In genomic region chr18:10070581-10071000, GRCh38 we compare ENCODE assay signal across 15 cellular contexts.
"Had no signal": no experiment of that assay in that cellular context is flagged by ENCODE, and none has a peak within 500 bp of the region (broad histone marks: within the 10 kb centered on the region; RNA-seq: fewer than 3 reads in every experiment).

No MANE protein-coding gene starts in this region.

- ATAC-seq: activated naive CD4-positive, alpha-beta T cell treated with anti-CD3 and anti-CD28 coated beads, Interleukin-2, amount 50 U/mL, for 72 hours; left lung; pancreas; T-helper 17 cell had no signal

- H3K9me3 Mint-ChIP-seq: activated B cell treated with CpG ODN at 0.5 μM for 24 hours; activated CD4-positive, alpha-beta T cell treated with anti-CD3 and anti-CD28 coated beads, Interleukin-2, amount 10 ng/mL, durations not matched to agents 7 days and 5 days; activated naive CD4-positive, alpha-beta T cell treated with anti-CD3 and anti-CD28 coated beads, Interleukin-2, amount 50 U/mL, for 72 hours had no signal

- H3K27ac Mint-ChIP-seq: activated B cell treated with CpG ODN at 0.5 μM for 24 hours; activated CD4-positive, alpha-beta T cell treated with anti-CD3 and anti-CD28 coated beads, Interleukin-2, amount 10 ng/mL, durations not matched to agents 7 days and 5 days; activated naive CD4-positive, alpha-beta T cell treated with anti-CD3 and anti-CD28 coated beads, Interleukin-2, amount 50 U/mL, for 72 hours; T-helper 17 cell had no signal

- H3K36me3 Mint-ChIP-seq: activated naive CD4-positive, alpha-beta T cell treated with anti-CD3 and anti-CD28 coated beads, Interleukin-2, amount 50 U/mL, for 72 hours had no signal

- DNase-seq: activated B cell treated with CpG ODN at 0.5 μM for 24 hours; activated CD4-positive, alpha-beta T cell treated with anti-CD3 and anti-CD28 coated beads, Interleukin-2, amount 10 ng/mL, durations not matched to agents 7 days and 5 days; activated CD8-positive, alpha-beta memory T cell treated with anti-CD3 and anti-CD28 coated beads for 24 hours; activated T-cell treated with anti-CD3 and anti-CD28 coated beads for 4 hours; islet precursor cell; left lung; pancreas; stimulated activated CD4-positive, alpha-beta T cell treated with anti-CD3 and anti-CD28 coated beads, Interleukin-4, amount 100 ng/mL, for 4 hours; stomach; T-helper 17 cell had no signal

- H3K4me1 Mint-ChIP-seq: activated B cell treated with CpG ODN at 0.5 μM for 24 hours had no signal

- H3K27ac ChIP-seq: cardiac muscle cell, left lung, pancreas had no signal

- H3K36me3 ChIP-seq: cardiac muscle cell, left lung, pancreas, stomach had no signal

- H3K4me1 ChIP-seq: left lung had no signal

- H3K9me3 ChIP-seq: left lung, pancreas, stomach had no signal

- H3K4me3 Mint-ChIP-seq: activated B cell treated with CpG ODN at 0.5 μM for 24 hours; activated CD4-positive, alpha-beta T cell treated with anti-CD3 and anti-CD28 coated beads, Interleukin-2, amount 10 ng/mL, durations not matched to agents 7 days and 5 days; T-helper 17 cell had no signal

- FAIRE-seq: colon, endothelial cell of umbilical vein, pancreas, urothelium cell line had no signal

- H3K27me3 ChIP-seq: cardiac muscle cell, left lung, pancreas, stomach had no signal

- H3K4me3 ChIP-seq: cardiac muscle cell, left lung, pancreas, stomach had no signal

- H3K27me3 Mint-ChIP-seq: activated CD4-positive, alpha-beta T cell treated with anti-CD3 and anti-CD28 coated beads, Interleukin-2, amount 10 ng/mL, durations not matched to agents 7 days and 5 days had no signal
